31 cellular contexts compared by ENCODE assay signal in genomic region chr10:126945351-126946035, GRCh38. TPM values are rescaled to one million over a fixed set of nuclear protein-coding genes. Genes with fewer than 3 reads are reported as not detected.
A peak's percentile ranks its signal among the peaks of the same experiment; 100 is the strongest.
DNase-seq lines count a peak whose midpoint lies in the region; ATAC-seq and TF ChIP-seq lines count a peak whose summit lies in the region.
"Had no signal": no experiment of that assay in that cellular context is flagged by ENCODE, and none has a peak within 500 bp of the region (broad histone marks: within the 10 kb centered on the region; RNA-seq: fewer than 3 reads in every experiment).

No MANE protein-coding gene starts in this region.

- whole genome bisulfite sequencing in transverse colon (ENCODE audit: low coverage in 1 of 2), 2 donors = 87% methylated on average over 11 to 15 of the region's 15 CpGs

- intact Hi-C loops in transverse colon (cut with DNase I; ENCODE audit: low total_unique reads) = no loop called here

- H3K27ac ChIP-seq in RWPE2 (ENCODE audit: poor library complexity, severe bottlenecking) = no peak overlapping the region
- H3K27ac ChIP-seq in transverse colon = no peak overlapping the region
- H3K27ac ChIP-seq: A549, heart right ventricle, testis, WERI-Rb-1 had no signal

- peaks cover 12% of the 10 kb centered on the region for H3K4me1 Mint-ChIP-seq in neural crest cell
- H3K4me1 Mint-ChIP-seq: brain; CD4-positive, CD25-positive, alpha-beta regulatory T cell had no signal

- H3K27me3 ChIP-seq in RWPE2 (ENCODE audit: insufficient read depth, poor library complexity, severe bottlenecking) = no peaks in the 10 kb centered on the region
- no peaks in the 10 kb centered on the region for H3K27me3 ChIP-seq in transverse colon
- H3K27me3 ChIP-seq: heart right ventricle, testis had no signal

- no peak for TF ChIP-seq EP300 in transverse colon (IDR thresholded peaks at IDR 0.05; ENCODE audit: low read depth)

- TF ChIP-seq POLR2A in transverse colon (IDR thresholded peaks at IDR 0.05) = no peak

- H3K36me3 Mint-ChIP-seq in neural crest cell (ENCODE audit: low read depth) = peaks cover 13% of the 10 kb centered on the region
- H3K36me3 Mint-ChIP-seq: CD4-positive, CD25-positive, alpha-beta regulatory T cell; natural killer cell treated with Interleukin-12 subunit alpha and Interleukin-12 subunit beta and Interleukin-15 and Interleukin-18, amount 100 ng/mL, for 72 hours had no signal

- H3K4me3 ChIP-seq in RWPE2 (ENCODE audit: severe bottlenecking) = no peak overlapping the region
- H3K4me3 ChIP-seq in fibroblast of mammary gland (ENCODE audit: control insufficient read depth, low read depth, low read length) = no peak overlapping the region
- H3K4me3 ChIP-seq in transverse colon = no peak overlapping the region
- H3K4me3 ChIP-seq: A549, heart right ventricle, lung, testis had no signal

- H3K36me3 ChIP-seq in RWPE2 (ENCODE audit: low read depth) = peaks cover 20% of the 10 kb centered on the region
- no peaks in the 10 kb centered on the region for H3K36me3 ChIP-seq in transverse colon
- H3K36me3 ChIP-seq: WERI-Rb-1 had no signal

- H3K9me3 Mint-ChIP-seq in neural crest cell = peaks cover 7% of the 10 kb centered on the region
- H3K9me3 Mint-ChIP-seq: natural killer cell treated with Interleukin-12 subunit alpha and Interleukin-12 subunit beta and Interleukin-15 and Interleukin-18, amount 100 ng/mL, for 72 hours had no signal

- H3K9me3 ChIP-seq in RWPE2 (ENCODE audit: severe bottlenecking) (no peaks in the 10 kb centered on the region), transverse colon (no peaks in the 10 kb centered on the region)
- H3K9me3 ChIP-seq: testis had no signal

- peak; percentile 37 for DNase-seq in EH (ENCODE audit: low read depth)
- DNase-seq in RWPE2 (ENCODE audit: low spot score) = no peak
- DNase-seq in fibroblast of mammary gland (ENCODE audit: low read depth) = peak; percentile 31
- DNase-seq in neural crest cell (ENCODE audit: low read depth, low spot score) = no peak
- no peak for DNase-seq in transverse colon
- no peak for DNase-seq in GM19240 (ENCODE audit: insufficient read length, low spot score)
- DNase-seq: activated CD4-positive, alpha-beta T cell treated with anti-CD3 and anti-CD28 coated beads for 48 hours; activated CD8-positive, alpha-beta memory T cell treated with anti-CD3 and anti-CD28 coated beads for 24 hours; activated naive CD4-positive, alpha-beta T cell treated with anti-CD3 and anti-CD28 coated beads, Interleukin-2, amount 50 U/mL, for 16 hours; activated T-cell treated with anti-CD3 and anti-CD28 coated beads for 4 hours; CD4-positive, CD25-positive, alpha-beta regulatory T cell; foreskin melanocyte; heart right ventricle; KG1; kidney glomerular epithelial cell; MM.1S; NCI-H1105 treated with DMSO at 0.1 percent for 48 hours; NCI-H2029; NCI-H345; NCI-H748 treated with DMSO at 0.1 percent for 48 hours; small intestine; stimulated activated naive CD8-positive, alpha-beta T cell treated with anti-CD3 and anti-CD28 coated beads, Interleukin-15, Interleukin-2, amounts not matched to agents 100 U/mL and 50 U/mL, for 24 hours; testis; WERI-Rb-1 had no signal

- no peaks in the 10 kb centered on the region for H3K4me1 ChIP-seq in RWPE2 (ENCODE audit: insufficient read depth, poor library complexity, severe bottlenecking)
- no peaks in the 10 kb centered on the region for H3K4me1 ChIP-seq in transverse colon
- H3K4me1 ChIP-seq: A549, heart right ventricle, testis had no signal

- no peak overlapping the region for H3K4me3 Mint-ChIP-seq in neural crest cell
- H3K4me3 Mint-ChIP-seq: brain; CD4-positive, CD25-positive, alpha-beta regulatory T cell; natural killer cell treated with Interleukin-12 subunit alpha and Interleukin-12 subunit beta and Interleukin-15 and Interleukin-18, amount 100 ng/mL, for 72 hours had no signal

- H3K27me3 Mint-ChIP-seq in neural crest cell (ENCODE audit: low read depth) = no peaks in the 10 kb centered on the region
- H3K27me3 Mint-ChIP-seq: brain; CD4-positive, CD25-positive, alpha-beta regulatory T cell had no signal

- in situ Hi-C loops in transverse colon (cut with MboI; ENCODE audit: low pct_ligation_motif_present in 1 of 4, low pct_unique_long_range_greater_than_20kb in 1 of 4, low sequenced_read_pairs in 3 of 4) = no loop called here

- ATAC-seq in RWPE2 (ENCODE audit: low read depth) (peak; percentile 33; the same call in 2 of the 3 replicates), HG03039 (IDR thresholded peaks at IDR 0.05; ENCODE audit: unreplicated experiment) (no peak), HG03442 (IDR thresholded peaks at IDR 0.05; ENCODE audit: unreplicated experiment) (no peak)
- ATAC-seq: A549; heart right ventricle; natural killer cell treated with Interleukin-12 subunit alpha and Interleukin-12 subunit beta and Interleukin-15 and Interleukin-18, amount 100 ng/mL, for 72 hours; stimulated activated naive CD8-positive, alpha-beta T cell treated with anti-CD3 and anti-CD28 coated beads, Interleukin-15, Interleukin-2, amounts not matched to agents 100 U/mL and 50 U/mL, for 24 hours had no signal

- TF ChIP-seq CTCF in RWPE2 (IDR thresholded peaks at IDR 0.05; ENCODE audit: poor library complexity, severe bottlenecking) = no peak
- no peak for TF ChIP-seq CTCF in fibroblast of mammary gland (conservative IDR thresholded peaks at IDR 0.05; ENCODE audit: control insufficient read depth, insufficient read depth, low read depth, low read length)
- no peak for TF ChIP-seq CTCF in neural crest cell (conservative IDR thresholded peaks at IDR 0.05)
- TF ChIP-seq CTCF in transverse colon (IDR thresholded peaks at IDR 0.05) = no peak

- peak overlapping the region; percentile 89 for H3K27ac Mint-ChIP-seq in neural crest cell (ENCODE audit: unreplicated experiment)
- H3K27ac Mint-ChIP-seq: activated T-helper 2 cell treated with anti-CD3 and anti-CD28 coated beads, Interferon-gamma antibody, Interleukin-2, Interleukin-4, amounts not matched to agents 10 μg/mL and 5 μg/mL and 100 μg/mL, durations not matched to agents 14 hours and 24 hours and 36 hours; brain; CD4-positive, CD25-positive, alpha-beta regulatory T cell; natural killer cell treated with Interleukin-12 subunit alpha and Interleukin-12 subunit beta and Interleukin-15 and Interleukin-18, amount 100 ng/mL, for 72 hours had no signal

RNA-seq across cellular contexts. Expression of gene DOCK1, which starts 40.3 kb away (rescaled TPM):
- total RNA-seq in neural crest cell = 55.8 and 62.9 TPM in 2 replicates
- 100 to 1,000 TPM in 2 of 4 donors, 10 to 100 TPM in 2; 75.1 to 200 (median 92.5) TPM for total RNA-seq in transverse colon

Comparison
In these comparisons a context has a peak if more than half of its experiments do, and no peak if none do; other contexts are left out.
1. DNase-seq: peak in EH (single experiment) and fibroblast of mammary gland (single experiment); none in RWPE2 (single experiment), neural crest cell (single experiment), transverse colon (single experiment) and GM19240 (single experiment).